Comparison of ENCODE assay signal across 9 cellular contexts in genomic region chr2:133668547-133668946, GRCh38.
"Had no signal": no experiment of that assay in that cellular context is flagged by ENCODE, and none has a peak within 500 bp of the region (broad histone marks: within the 10 kb centered on the region; RNA-seq: fewer than 3 reads in every experiment).

No MANE protein-coding gene starts in this region.

- H3K4me3 Mint-ChIP-seq: GM23338, H9, HFFc6 had no signal

- DNase-seq: GM23248, GOT3, H7, H9, HCEC 1CT, HFFc6 had no signal

- H3K27ac ChIP-seq: GM23248 had no signal

- H3K9me3 Mint-ChIP-seq: GM23338 had no signal

- ATAC-seq: GM23338, HCT116 had no signal

- H3K27ac Mint-ChIP-seq: GM23338, H9, HFFc6 had no signal

- H3K4me3 ChIP-seq: GM23248, GM23338, HAP-1 had no signal

- H3K4me1 ChIP-seq: HAP-1 had no signal

- H3K36me3 ChIP-seq: HAP-1 had no signal
